ENCODE assay signal across 8 cellular contexts in the genomic region with DNA sequence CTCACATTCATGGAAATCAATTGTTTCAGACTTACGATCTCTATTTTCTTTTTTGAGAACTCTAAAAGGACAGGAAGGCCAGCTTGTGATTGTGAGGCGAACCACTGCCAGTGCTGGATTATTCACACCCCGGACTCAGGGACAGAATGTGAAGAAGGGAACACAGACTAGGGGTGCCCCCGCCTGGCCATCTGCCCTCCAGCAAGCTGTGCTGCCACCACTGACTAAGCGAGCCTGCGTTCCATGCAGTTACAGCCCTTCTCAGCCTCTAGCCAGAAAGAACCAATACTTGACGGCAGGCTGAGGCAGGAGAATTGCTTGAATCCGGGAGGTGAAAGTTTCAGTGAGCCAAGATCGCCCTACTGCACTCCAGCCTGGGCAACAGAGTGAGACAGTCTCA. TPM values are rescaled to one million over a fixed set of nuclear protein-coding genes. Genes with fewer than 3 reads are reported as not detected.
DNase-seq lines count a peak whose midpoint lies in the region; ATAC-seq and TF ChIP-seq lines count a peak whose summit lies in the region.
"Had no signal": no experiment of that assay in that cellular context is flagged by ENCODE, and none has a peak within 500 bp of the region (broad histone marks: within the 10 kb centered on the region; RNA-seq: fewer than 3 reads in every experiment).

No MANE protein-coding gene starts in this region.

- ATAC-seq in mucosa of descending colon = no peak
- no peak for ATAC-seq in GM19328 (IDR thresholded peaks at IDR 0.05; ENCODE audit: unreplicated experiment)

- no peaks in the 10 kb centered on the region for H3K9me3 ChIP-seq in mucosa of descending colon
- no peaks in the 10 kb centered on the region for H3K9me3 ChIP-seq in uterus

- H3K27me3 ChIP-seq in uterus = no peaks in the 10 kb centered on the region

- peaks cover 5% of the 10 kb centered on the region for H3K36me3 ChIP-seq in mucosa of descending colon (ENCODE audit: low read depth)
- no peaks in the 10 kb centered on the region for H3K36me3 ChIP-seq in uterus

- no peak overlapping the region for H3K27ac ChIP-seq in uterus
- H3K27ac ChIP-seq: VCaP had no signal

- H3K4me1 ChIP-seq in mucosa of descending colon (ENCODE audit: low read depth) (peaks cover 20% of the 10 kb centered on the region), uterus (peaks cover 0 to 12% of the 10 kb centered on the region in 2 donors)

- intact Hi-C loops in mucosa of descending colon (cut with DNase I, micrococcal nuclease) (no loop called here), uterus (cut with DNase I; ENCODE audit: low total_unique reads) (no loop called here)

- TF ChIP-seq POLR2A in uterus (IDR thresholded peaks at IDR 0.05) = no peak

- DNase-seq in GM03348 (ENCODE audit: low spot score) (peak; percentile 27), LHCN-M2 (ENCODE audit: low read depth) (peak; percentile 64), astrocyte of the hippocampus (ENCODE audit: low read depth, low spot score) (peak; percentile 68), mucosa of descending colon (peak in 2 of 3 donors; percentile 25 to 29), uterus (no peak)
- no peak for DNase-seq in stimulated activated naive CD4-positive, alpha-beta T cell treated with Interleukin-2 at 50 U/mL for 16 hours (lab: John Stamatoyannopoulos, UW)

- TF ChIP-seq CTCF in mucosa of descending colon (IDR thresholded peaks at IDR 0.05) (no peak), uterus (IDR thresholded peaks at IDR 0.05) (no peak)

- no peak overlapping the region for H3K4me3 ChIP-seq in mucosa of descending colon
- H3K4me3 ChIP-seq in uterus = no peak overlapping the region

RNA-seq across cellular contexts. Expression of a gene that starts 2.8 kb away (rescaled TPM):
- total RNA-seq in LHCN-M2 (2014; rRNA removed) (35.4 and 45.2 TPM in 2 replicates), mucosa of descending colon (10 to 100 TPM; 63.4 to 94.8 (median 68.0) TPM), uterus (10 to 100 TPM; 22.9 to 75.3 (median 34.0) TPM)
- polyA plus RNA-seq in LHCN-M2 (2012) = 32.8 TPM

RNA-seq across cellular contexts. Expression of a gene that starts 3.2 kb away (rescaled TPM):
- total RNA-seq in LHCN-M2 (2014; rRNA removed) (58.8 and 64.9 TPM in 2 replicates), mucosa of descending colon (10 to 100 TPM; 31.4 to 59.6 (median 54.6) TPM), uterus (100 to 1,000 TPM in 1 of 4 donors, 10 to 100 TPM in 2, 1 to 10 TPM in 1; 3.5 to 115 (median 22.2) TPM)
- 40.9 TPM for polyA plus RNA-seq in LHCN-M2 (2012)

RNA-seq across cellular contexts. Expression of a gene that starts 30.3 kb away (rescaled TPM):
- total RNA-seq in LHCN-M2 (2014; rRNA removed) = not detected in 2 replicates
- polyA plus RNA-seq in LHCN-M2 (2012) = 0.04 TPM
- total RNA-seq in mucosa of descending colon = 1 to 10 TPM in 2 of 3 donors, under 1 TPM in 1; 0.51 to 1.9 (median 1.8) TPM
- total RNA-seq in uterus = 1 to 10 TPM in 1 of 4 donors, under 1 TPM in 1, not detected in 2; 0.49 to 1.2 TPM

RNA-seq across cellular contexts. Expression of a gene that starts 41.1 kb away (rescaled TPM):
- 145 and 213 TPM in 2 replicates for total RNA-seq in LHCN-M2 (2014; rRNA removed)
- polyA plus RNA-seq in LHCN-M2 (2012) = 50.4 TPM
- total RNA-seq in mucosa of descending colon = 10 to 100 TPM; 32.1 to 43.1 (median 39.3) TPM
- 10 to 100 TPM; 40.5 to 54.6 (median 47.2) TPM for total RNA-seq in uterus

RNA-seq across cellular contexts. Expression of a gene that starts 41.5 kb away (rescaled TPM):
- 24.2 and 27.2 TPM in 2 replicates for total RNA-seq in LHCN-M2 (2014; rRNA removed)
- 15.6 TPM for polyA plus RNA-seq in LHCN-M2 (2012)
- 10 to 100 TPM; 39.7 to 56.5 (median 52.2) TPM for total RNA-seq in mucosa of descending colon
- total RNA-seq in uterus = 10 to 100 TPM; 24.8 to 67.4 (median 55.8) TPM

Comparison
In these comparisons a context has a peak if more than half of its experiments do, and no peak if none do; other contexts are left out.
1. DNase-seq: peak in GM03348 (single experiment), LHCN-M2 (single experiment), astrocyte of the hippocampus (single experiment) and mucosa of descending colon (2 of 3); none in stimulated activated naive CD4-positive, alpha-beta T cell treated with Interleukin-2 at 50 U/mL for 16 hours (single experiment) and uterus (0 of 2).